ENCODE assay signal across 1 cellular context in genomic region chr6:14369717-14370116, GRCh38.
TF ChIP-seq lines count a peak whose summit lies in the region.

No MANE protein-coding gene starts in this region.

TF ChIP-seq in GM23338, 12 proteins besides CTCF, POLR2A, EP300 and RAD21 (continued from another document):
- 0 out of 2 replicates have a peak, but pooled peaks have one; percentile 21 for TF ChIP-seq ZNF462 (CRISPR knock-in tag; IDR thresholded peaks at IDR 0.05)
